ENCODE assay signal across 15 cellular contexts in genomic region chr9:109945571-109945970, GRCh38.
A peak's percentile ranks its signal among the peaks of the same experiment; 100 is the strongest.
DNase-seq lines count a peak whose midpoint lies in the region; FAIRE-seq and TF ChIP-seq lines count a peak whose summit lies in the region.
"Had no signal": no experiment of that assay in that cellular context is flagged by ENCODE, and none has a peak within 500 bp of the region (broad histone marks: within the 10 kb centered on the region; RNA-seq: fewer than 3 reads in every experiment).

No MANE protein-coding gene starts in this region.

- no peak overlapping the region for H3K27ac Mint-ChIP-seq in activated T-helper 1 cell treated with anti-CD3 and anti-CD28 coated beads, Interleukin-12 subunit alpha, Interleukin-12 subunit beta, Interleukin-2, Interleukin-4 antibody, amounts not matched to agents 30 ng/mL and 10 ng/mL and 1 ng/mL, durations not matched to agents 14 hours and 24 hours and 36 hours
- H3K27ac Mint-ChIP-seq: CD4-positive, CD25-positive, alpha-beta regulatory T cell; IgD-negative memory B cell had no signal

- H3K4me3 ChIP-seq in fibroblast of mammary gland (ENCODE audit: control insufficient read depth, low read depth, low read length) = no peak overlapping the region
- H3K4me3 ChIP-seq: BLaER1 treated with 17β-estradiol and CSF1 and Interleukin-3, amounts not matched to agents 10 nM and 100 nM; HAP-1 had no signal

- intact Hi-C loops in activated T-helper 1 cell treated with anti-CD3 and anti-CD28 coated beads, Interleukin-12 subunit alpha, Interleukin-12 subunit beta, Interleukin-2, Interleukin-4 antibody, amounts not matched to agents 30 ng/mL and 10 ng/mL and 1 ng/mL, durations not matched to agents 14 hours and 24 hours and 36 hours (cut with micrococcal nuclease) = no loop called here

- peak; percentile 30 for DNase-seq in NCI-H526 treated with DMSO at 0.1 percent for 48 hours (lab: John Stamatoyannopoulos, UW)
- DNase-seq in NCI-H526 (lab: John Stamatoyannopoulos, UW) = no peak
- peak; percentile 75 for DNase-seq in fibroblast of mammary gland (ENCODE audit: low read depth)
- peak; percentile 33 for DNase-seq in renal cortical epithelial cell (ENCODE audit: low read depth)
- DNase-seq in T-helper 2 cell = no peak
- DNase-seq in activated T-helper 1 cell treated with anti-CD3 and anti-CD28 coated beads, Interleukin-12 subunit alpha, Interleukin-12 subunit beta, Interleukin-2, Interleukin-4 antibody, amounts not matched to agents 30 ng/mL and 10 ng/mL and 1 ng/mL, durations not matched to agents 14 hours and 24 hours and 36 hours (ENCODE audit: low spot score) = no peak
- no peak for DNase-seq in GM12891 (ENCODE audit: insufficient read length, low spot score)
- DNase-seq in Ammon's horn (ENCODE audit: low spot score) = no peak
- DNase-seq: AML-193; CD4-positive, CD25-positive, alpha-beta regulatory T cell; DMS 273 treated with DMSO at 0.1 percent for 48 hours had no signal

- TF ChIP-seq POLR2A in GM12891 (IDR thresholded peaks at IDR 0.05; ENCODE audit: low read depth, low read length) = no peak

- H3K9me3 Mint-ChIP-seq in activated T-helper 1 cell treated with anti-CD3 and anti-CD28 coated beads, Interleukin-12 subunit alpha, Interleukin-12 subunit beta, Interleukin-2, Interleukin-4 antibody, amounts not matched to agents 30 ng/mL and 10 ng/mL and 1 ng/mL, durations not matched to agents 14 hours and 24 hours and 36 hours = no peaks in the 10 kb centered on the region
- H3K9me3 Mint-ChIP-seq: CD4-positive, CD25-positive, alpha-beta regulatory T cell; IgD-negative memory B cell had no signal

- FAIRE-seq in GM12891 (lab: Jason Lieb, UNC) = no peak
- FAIRE-seq: H1 had no signal

- H3K4me1 Mint-ChIP-seq in activated T-helper 1 cell treated with anti-CD3 and anti-CD28 coated beads, Interleukin-12 subunit alpha, Interleukin-12 subunit beta, Interleukin-2, Interleukin-4 antibody, amounts not matched to agents 30 ng/mL and 10 ng/mL and 1 ng/mL, durations not matched to agents 14 hours and 24 hours and 36 hours (ENCODE audit: low read depth) = peaks cover 14% of the 10 kb centered on the region

- no peak for TF ChIP-seq CTCF in fibroblast of mammary gland (conservative IDR thresholded peaks at IDR 0.05; ENCODE audit: control insufficient read depth, insufficient read depth, low read depth, low read length)

- H3K27me3 Mint-ChIP-seq in activated T-helper 1 cell treated with anti-CD3 and anti-CD28 coated beads, Interleukin-12 subunit alpha, Interleukin-12 subunit beta, Interleukin-2, Interleukin-4 antibody, amounts not matched to agents 30 ng/mL and 10 ng/mL and 1 ng/mL, durations not matched to agents 14 hours and 24 hours and 36 hours (ENCODE audit: insufficient read depth) = peaks cover 2% of the 10 kb centered on the region
- H3K27me3 Mint-ChIP-seq: CD4-positive, CD25-positive, alpha-beta regulatory T cell; IgD-negative memory B cell had no signal

- H3K36me3 Mint-ChIP-seq in activated T-helper 1 cell treated with anti-CD3 and anti-CD28 coated beads, Interleukin-12 subunit alpha, Interleukin-12 subunit beta, Interleukin-2, Interleukin-4 antibody, amounts not matched to agents 30 ng/mL and 10 ng/mL and 1 ng/mL, durations not matched to agents 14 hours and 24 hours and 36 hours (ENCODE audit: low read depth) = peaks cover 16% of the 10 kb centered on the region
- H3K36me3 Mint-ChIP-seq: CD4-positive, CD25-positive, alpha-beta regulatory T cell had no signal

- no peak overlapping the region for H3K4me3 Mint-ChIP-seq in activated T-helper 1 cell treated with anti-CD3 and anti-CD28 coated beads, Interleukin-12 subunit alpha, Interleukin-12 subunit beta, Interleukin-2, Interleukin-4 antibody, amounts not matched to agents 30 ng/mL and 10 ng/mL and 1 ng/mL, durations not matched to agents 14 hours and 24 hours and 36 hours
- H3K4me3 Mint-ChIP-seq: CD4-positive, CD25-positive, alpha-beta regulatory T cell; IgD-negative memory B cell had no signal

TF ChIP-seq in GM12891, 5 proteins besides CTCF, POLR2A, EP300 and RAD21:
- TF ChIP-seq POLR2AphosphoS5 (IDR thresholded peaks at IDR 0.05; ENCODE audit: low read depth, low read length) (no peak), TAF1 (IDR thresholded peaks at IDR 0.05; ENCODE audit: low read depth, low read length) (no peak), POU2F2 (IDR thresholded peaks at IDR 0.05; ENCODE audit: low read depth, low read length) (no peak), PAX5 (IDR thresholded peaks at IDR 0.05; ENCODE audit: insufficient read depth, low read length, severe bottlenecking) (no peak)

Comparison
In these comparisons a context has a peak if more than half of its experiments do, and no peak if none do; other contexts are left out.
1. DNase-seq: peak in NCI-H526 treated with DMSO at 0.1 percent for 48 hours (single experiment), fibroblast of mammary gland (single experiment) and renal cortical epithelial cell (single experiment); none in NCI-H526 (0 of 2), T-helper 2 cell (0 of 5), activated T-helper 1 cell treated with anti-CD3 and anti-CD28 coated beads, Interleukin-12 subunit alpha, Interleukin-12 subunit beta, Interleukin-2, Interleukin-4 antibody, amounts not matched to agents 30 ng/mL and 10 ng/mL and 1 ng/mL, durations not matched to agents 14 hours and 24 hours and 36 hours (single experiment), GM12891 (single experiment) and Ammon's horn (single experiment).